In genomic region chr17:82078433-82078832, GRCh38 we compare ENCODE assay signal across 22 cellular contexts. TPM values are rescaled to one million over a fixed set of nuclear protein-coding genes. Genes with fewer than 3 reads are reported as not detected.
DNase-seq lines count a peak whose midpoint lies in the region; ATAC-seq, FAIRE-seq and TF ChIP-seq lines count a peak whose summit lies in the region.
"Had no signal": no experiment of that assay in that cellular context is flagged by ENCODE, and none has a peak within 500 bp of the region (broad histone marks: within the 10 kb centered on the region; RNA-seq: fewer than 3 reads in every experiment).

No MANE protein-coding gene starts in this region.

- POLR2A ChIA-PET in HepG2 (lab: Yijun Ruan, JAX): interaction anchor here (1.4 to 1.9 kb wide), 2 partner anchors 13 to 17 kb away, joined by 4 to 6 read pairs; partner anchors contain the start of gene DUS1L

- TF ChIP-seq POLR2A in HepG2 (IDR thresholded peaks at IDR 0.05; ENCODE audit: insufficient read depth in 1 of 2, low read depth in 2 of 2, low read length in 2 of 2) (no peak), right lobe of liver (IDR thresholded peaks at IDR 0.05) (no peak)

- H3K36me3 ChIP-seq in HepG2 (replicated peaks in 1 of 2; ENCODE audit: control insufficient read depth in 1 of 2, insufficient read depth in 2 of 2, low read length in 2 of 2): peaks cover 39 to 49% of the 10 kb centered on the region in 2 experiments
- H3K36me3 ChIP-seq in right lobe of liver: peaks cover 2 to 56% (median 22%) of the 10 kb centered on the region in 4 donors
- peaks cover 50% of the 10 kb centered on the region; the same call in 1 of the 2 replicates for H3K36me3 ChIP-seq in SK-N-MC (ENCODE audit: insufficient read depth, low read length)

- H3K4me2 ChIP-seq in HepG2 (ENCODE audit: low read depth, low read length): no peak overlapping the region
- H3K4me2 ChIP-seq: A549 had no signal

- H2AFZ ChIP-seq in HepG2 (ENCODE audit: low read length): no peak overlapping the region

- H3K9me3 Mint-ChIP-seq in glutamatergic neuron (ENCODE audit: unreplicated experiment): peaks cover 8% of the 10 kb centered on the region

- H3K27ac Mint-ChIP-seq in glutamatergic neuron (ENCODE audit: unreplicated experiment): peak overlapping the region; percentile 62

- in situ Hi-C loops in HepG2 (cut with HindIII; ENCODE audit: extremely low pct_ligation_motif_present, low pct_unique_long_range_greater_than_20kb): no loop called here
- in situ Hi-C loops in ACHN (cut with HindIII; ENCODE audit: low pct_ligation_motif_present, low pct_unique_long_range_greater_than_20kb, low sequenced_read_pairs): no loop called here

- TF ChIP-seq RAD21 in HepG2 (CRISPR knock-in tag; IDR thresholded peaks at IDR 0.05): no peak

- no peak for TF ChIP-seq CTCF in HepG2 (CRISPR knock-in tag; IDR thresholded peaks at IDR 0.05)
- TF ChIP-seq CTCF in right lobe of liver (IDR thresholded peaks at IDR 0.05): no peak
- no peak for TF ChIP-seq CTCF in glutamatergic neuron (IDR thresholded peaks at IDR 0.05; ENCODE audit: partially characterized antibody, unreplicated experiment)

- no peak for TF ChIP-seq EP300 in HepG2 (IDR thresholded peaks at IDR 0.05; ENCODE audit: low read depth in 2 of 2, low read length in 2 of 2)
- no peak for TF ChIP-seq EP300 in HepG2 (CRISPR knock-in tag; IDR thresholded peaks at IDR 0.05; ENCODE audit: borderline replicate concordance)

- H4K20me1 ChIP-seq in HepG2 (ENCODE audit: insufficient read depth, low read length): peaks cover 38% of the 10 kb centered on the region

- intact Hi-C loops in HepG2 (cut with micrococcal nuclease; ENCODE audit: unreplicated experiment) (no loop called here), right lobe of liver (cut with DNase I) (no loop called here)

- ATAC-seq in HepG2 (no peak), right lobe of liver (no peak), HG02870 (IDR thresholded peaks at IDR 0.05; ENCODE audit: unreplicated experiment) (no peak)

- H3K4me3 ChIP-seq in HepG2 (replicated peaks in 1 of 3; ENCODE audit: insufficient read depth in 1 of 3, low read depth in 2 of 3, low read length in 3 of 3) (no peak overlapping the region), right lobe of liver (no peak overlapping the region), SK-N-MC (no peak overlapping the region)
- H3K4me3 ChIP-seq: A549, SJSA1 had no signal

- H3K27me3 Mint-ChIP-seq in glutamatergic neuron (ENCODE audit: unreplicated experiment): peaks cover 4% of the 10 kb centered on the region

- CTCF ChIA-PET in HepG2 (lab: Yijun Ruan, JAX; ENCODE audit: low intra/inter-chr PET ratio, low total read pairs): interaction anchor here (0.6 kb wide), 1 partner anchor 48 kb away, joined by 3 read pairs; no protein-coding TSS in a partner anchor

- H3K4me1 Mint-ChIP-seq in glutamatergic neuron (ENCODE audit: low read depth, unreplicated experiment): no peaks in the 10 kb centered on the region

- no peak for FAIRE-seq in HepG2 (lab: Jason Lieb, UNC)
- FAIRE-seq: A549, GM19239, HTR-8/SVneo had no signal

- no peaks in the 10 kb centered on the region for H3K79me2 ChIP-seq in HepG2 (ENCODE audit: insufficient read depth, low read length)

- BruUV-seq in HepG2 (replicated peaks; lab: Mats Ljungman, UMichigan): no TSS peak

- WGBS in HepG2 (ENCODE audit: low lambda C conversion rate): 98% methylated on average over 11 of the region's 18 CpGs
- WGBS in right lobe of liver (ENCODE audit: insufficient coverage, low coverage, low lambda C conversion rate, missing lambda C conversion rate): 54% methylated on average over 5 of the region's 18 CpGs

- H3K27me3 ChIP-seq in HepG2 (ENCODE audit: control insufficient read depth in 1 of 2, insufficient read depth in 2 of 2, low read length in 2 of 2): no peaks in the 10 kb centered on the region
- H3K27me3 ChIP-seq in right lobe of liver: no peaks in the 10 kb centered on the region

- no peak overlapping the region for H3K27ac ChIP-seq in HepG2 (ENCODE audit: extremely low read length, insufficient read depth, low read length)
- H3K27ac ChIP-seq in right lobe of liver: no peak overlapping the region
- H3K27ac ChIP-seq in SK-N-MC: 0 out of 2 replicates have a peak overlapping the region, but pooled peaks have one; percentile 36
- H3K27ac ChIP-seq: A549, C4-2B, HL-60, SJSA1 had no signal

- H3K9ac ChIP-seq in HepG2 (ENCODE audit: insufficient read depth, low read depth, low read length) (no peak overlapping the region), SK-N-MC (ENCODE audit: insufficient read length) (no peak overlapping the region)

- H3K4me1 ChIP-seq in HepG2 (ENCODE audit: insufficient read depth, low read length): peaks cover 12% of the 10 kb centered on the region
- H3K4me1 ChIP-seq in right lobe of liver: no peaks in the 10 kb centered on the region
- H3K4me1 ChIP-seq: A549, SJSA1 had no signal

- H3K4me3 Mint-ChIP-seq in glutamatergic neuron (ENCODE audit: unreplicated experiment): no peak overlapping the region

- DNase-seq in HepG2 (ENCODE audit: low spot score): no peak
- DNase-seq in right lobe of liver: no peak
- no peak for DNase-seq in SK-N-MC (ENCODE audit: low read depth, low spot score)
- no peak for DNase-seq in glutamatergic neuron
- no peak for DNase-seq in ACHN
- DNase-seq in mesenteric fat pad (ENCODE audit: low spot score): no peak
- DNase-seq: COR-L47; EL; MV-4-11; NCI-H1417 treated with DMSO at 0.1 percent for 48 hours; NCI-H2029; NCI-H2171 treated with DMSO at 0.1 percent for 48 hours; NCI-H446 treated with DMSO at 0.1 percent for 48 hours; NK-92 treated with Interleukin-12 subunit alpha and Interleukin-12 subunit beta, amount 100 ng/mL, for 24 hours; OCI-M1 had no signal

- H3K36me3 Mint-ChIP-seq in glutamatergic neuron (ENCODE audit: unreplicated experiment): no peaks in the 10 kb centered on the region

- H3K9me3 ChIP-seq in HepG2 (ENCODE audit: low read length) (no peaks in the 10 kb centered on the region), right lobe of liver (no peaks in the 10 kb centered on the region), SK-N-MC (ENCODE audit: low read depth, low read length) (no peaks in the 10 kb centered on the region)
- H3K9me3 ChIP-seq: A549, SJSA1 had no signal

RNA-seq across cellular contexts. Expression of gene DUS1L, which starts 12.8 kb away (rescaled TPM):
- total RNA-seq in HepG2 (2016; rRNA removed; fragmentation: Illumina TruSeq; extraction: Trizol) (67.9 and 109 TPM in 2 replicates), right lobe of liver (100 to 1,000 TPM in 2 of 6 experiments, 10 to 100 TPM in 4; 61.8 to 115 (median 89.9) TPM), glutamatergic neuron (ENCODE audit: unreplicated experiment) (122 TPM), mesenteric fat pad (103 TPM)
- total RNA-seq in HepG2 (2016; cell fraction: cytosol; rRNA removed; fragmentation: Illumina TruSeq; extraction: Trizol; ENCODE audit: low read depth): 206 and 220 TPM in 2 replicates
- total RNA-seq in HepG2 (2016; cell fraction: insoluble cytoplasmic fraction; rRNA removed; fragmentation: Illumina TruSeq; extraction: Trizol): 58.4 and 113 TPM in 2 replicates
- total RNA-seq in HepG2 (2016; cell fraction: membrane; rRNA removed; fragmentation: Illumina TruSeq; extraction: Trizol): 268 and 276 TPM in 2 replicates
- total RNA-seq in HepG2 (2016; cell fraction: nucleus; rRNA removed; fragmentation: Illumina TruSeq; extraction: Trizol): 69.9 and 102 TPM in 2 replicates
- polyA plus RNA-seq in HepG2 (2011; rRNA removed): 81.0 and 108 TPM in 2 replicates
- 64.5 and 97.7 TPM in 2 replicates for polyA plus RNA-seq in HepG2 (2011; cell fraction: cytosol; rRNA removed)
- 583 and 668 TPM in 2 replicates for polyA plus RNA-seq in HepG2 (2011; cell fraction: nucleus; rRNA removed)
- polyA plus RNA-seq in HepG2 (2012): 82.7 and 123 TPM in 2 replicates
- polyA plus RNA-seq in HepG2 (2016; cell fraction: cytosol; fragmentation: Illumina TruSeq; extraction: Trizol; ENCODE audit: low read depth): 353 and 384 TPM in 2 replicates
- polyA plus RNA-seq in HepG2 (2016; cell fraction: insoluble cytoplasmic fraction; fragmentation: Illumina TruSeq; extraction: Trizol; ENCODE audit: low read depth): 138 and 172 TPM in 2 replicates
- 444 and 521 TPM in 2 replicates for polyA plus RNA-seq in HepG2 (2016; cell fraction: membrane; fragmentation: Illumina TruSeq; extraction: Trizol; ENCODE audit: low read depth)
- 330 and 339 TPM in 2 replicates for polyA plus RNA-seq in HepG2 (2016; cell fraction: nucleus; fragmentation: Illumina TruSeq; extraction: Trizol; ENCODE audit: insufficient read depth, low read depth)
- 47.0 and 79.2 TPM in 2 replicates for polyA minus RNA-seq in HepG2 (2011; rRNA and poly(A)+ RNA removed; ENCODE audit: low replicate concordance)
- polyA minus RNA-seq in HepG2 (2011; cell fraction: cytosol; rRNA and poly(A)+ RNA removed): 31.7 and 34.4 TPM in 2 replicates
- polyA minus RNA-seq in HepG2 (2011; cell fraction: nucleus; rRNA and poly(A)+ RNA removed): 85.7 and 87.9 TPM in 2 replicates

RNA-seq across cellular contexts. Expression of gene FASN, which starts 19.6 kb away (rescaled TPM):
- total RNA-seq in HepG2 (2016; rRNA removed; fragmentation: Illumina TruSeq; extraction: Trizol) (101 and 192 TPM in 2 replicates), right lobe of liver (100 to 1,000 TPM in 4 of 6 experiments, 10 to 100 TPM in 2; 76.5 to 290 (median 217) TPM), glutamatergic neuron (ENCODE audit: unreplicated experiment) (439 TPM), mesenteric fat pad (1,109 TPM)
- total RNA-seq in HepG2 (2016; cell fraction: cytosol; rRNA removed; fragmentation: Illumina TruSeq; extraction: Trizol; ENCODE audit: low read depth): 28.4 and 29.9 TPM in 2 replicates
- total RNA-seq in HepG2 (2016; cell fraction: insoluble cytoplasmic fraction; rRNA removed; fragmentation: Illumina TruSeq; extraction: Trizol): 118 and 157 TPM in 2 replicates
- 63.2 and 68.3 TPM in 2 replicates for total RNA-seq in HepG2 (2016; cell fraction: membrane; rRNA removed; fragmentation: Illumina TruSeq; extraction: Trizol)
- total RNA-seq in HepG2 (2016; cell fraction: nucleus; rRNA removed; fragmentation: Illumina TruSeq; extraction: Trizol): 147 and 173 TPM in 2 replicates
- polyA plus RNA-seq in HepG2 (2011; rRNA removed): 51.7 and 92.4 TPM in 2 replicates
- 62.2 and 67.6 TPM in 2 replicates for polyA plus RNA-seq in HepG2 (2011; cell fraction: cytosol; rRNA removed)
- polyA plus RNA-seq in HepG2 (2011; cell fraction: nucleus; rRNA removed): 516 and 545 TPM in 2 replicates
- 163 and 245 TPM in 2 replicates for polyA plus RNA-seq in HepG2 (2012)
- polyA plus RNA-seq in HepG2 (2016; cell fraction: cytosol; fragmentation: Illumina TruSeq; extraction: Trizol; ENCODE audit: low read depth): 24.8 and 25.4 TPM in 2 replicates
- 209 and 303 TPM in 2 replicates for polyA plus RNA-seq in HepG2 (2016; cell fraction: insoluble cytoplasmic fraction; fragmentation: Illumina TruSeq; extraction: Trizol; ENCODE audit: low read depth)
- polyA plus RNA-seq in HepG2 (2016; cell fraction: membrane; fragmentation: Illumina TruSeq; extraction: Trizol; ENCODE audit: low read depth): 52.3 and 61.0 TPM in 2 replicates
- 501 and 529 TPM in 2 replicates for polyA plus RNA-seq in HepG2 (2016; cell fraction: nucleus; fragmentation: Illumina TruSeq; extraction: Trizol; ENCODE audit: insufficient read depth, low read depth)
- polyA minus RNA-seq in HepG2 (2011; rRNA and poly(A)+ RNA removed; ENCODE audit: low replicate concordance): 35.6 and 241 TPM in 2 replicates
- 226 and 344 TPM in 2 replicates for polyA minus RNA-seq in HepG2 (2011; cell fraction: cytosol; rRNA and poly(A)+ RNA removed)
- 97.7 and 151 TPM in 2 replicates for polyA minus RNA-seq in HepG2 (2011; cell fraction: nucleus; rRNA and poly(A)+ RNA removed)

RNA-seq across cellular contexts. Expression of gene GPS1, which starts 26.7 kb away (rescaled TPM):
- total RNA-seq in HepG2 (2016; rRNA removed; fragmentation: Illumina TruSeq; extraction: Trizol) (106 and 124 TPM in 2 replicates), right lobe of liver (10 to 100 TPM; 46.5 to 93.5 (median 62.1) TPM), glutamatergic neuron (ENCODE audit: unreplicated experiment) (115 TPM), mesenteric fat pad (85.8 TPM)
- total RNA-seq in HepG2 (2016; cell fraction: cytosol; rRNA removed; fragmentation: Illumina TruSeq; extraction: Trizol; ENCODE audit: low read depth): 87.3 and 88.2 TPM in 2 replicates
- total RNA-seq in HepG2 (2016; cell fraction: insoluble cytoplasmic fraction; rRNA removed; fragmentation: Illumina TruSeq; extraction: Trizol): 99.7 and 134 TPM in 2 replicates
- 96.5 and 111 TPM in 2 replicates for total RNA-seq in HepG2 (2016; cell fraction: membrane; rRNA removed; fragmentation: Illumina TruSeq; extraction: Trizol)
- total RNA-seq in HepG2 (2016; cell fraction: nucleus; rRNA removed; fragmentation: Illumina TruSeq; extraction: Trizol): 89.5 and 106 TPM in 2 replicates
- 128 and 161 TPM in 2 replicates for polyA plus RNA-seq in HepG2 (2011; rRNA removed)
- 107 and 157 TPM in 2 replicates for polyA plus RNA-seq in HepG2 (2011; cell fraction: cytosol; rRNA removed)
- 389 and 467 TPM in 2 replicates for polyA plus RNA-seq in HepG2 (2011; cell fraction: nucleus; rRNA removed)
- 102 and 120 TPM in 2 replicates for polyA plus RNA-seq in HepG2 (2012)
- 96.5 and 102 TPM in 2 replicates for polyA plus RNA-seq in HepG2 (2016; cell fraction: cytosol; fragmentation: Illumina TruSeq; extraction: Trizol; ENCODE audit: low read depth)
- 120 and 146 TPM in 2 replicates for polyA plus RNA-seq in HepG2 (2016; cell fraction: insoluble cytoplasmic fraction; fragmentation: Illumina TruSeq; extraction: Trizol; ENCODE audit: low read depth)
- polyA plus RNA-seq in HepG2 (2016; cell fraction: membrane; fragmentation: Illumina TruSeq; extraction: Trizol; ENCODE audit: low read depth): 103 and 104 TPM in 2 replicates
- polyA plus RNA-seq in HepG2 (2016; cell fraction: nucleus; fragmentation: Illumina TruSeq; extraction: Trizol; ENCODE audit: insufficient read depth, low read depth): 225 and 229 TPM in 2 replicates
- 182 and 265 TPM in 2 replicates for polyA minus RNA-seq in HepG2 (2011; rRNA and poly(A)+ RNA removed; ENCODE audit: low replicate concordance)
- 76.6 and 80.3 TPM in 2 replicates for polyA minus RNA-seq in HepG2 (2011; cell fraction: cytosol; rRNA and poly(A)+ RNA removed)
- 60.2 and 61.0 TPM in 2 replicates for polyA minus RNA-seq in HepG2 (2011; cell fraction: nucleus; rRNA and poly(A)+ RNA removed)

RNA-seq across cellular contexts. Expression of gene RFNG, which starts 26.8 kb away (rescaled TPM):
- total RNA-seq in HepG2 (2016; rRNA removed; fragmentation: Illumina TruSeq; extraction: Trizol) (27.8 and 64.0 TPM in 2 replicates), right lobe of liver (10 to 100 TPM; 29.9 to 53.3 (median 43.7) TPM), glutamatergic neuron (ENCODE audit: unreplicated experiment) (50.8 TPM), mesenteric fat pad (46.1 TPM)
- total RNA-seq in HepG2 (2016; cell fraction: cytosol; rRNA removed; fragmentation: Illumina TruSeq; extraction: Trizol; ENCODE audit: low read depth): 72.5 and 73.8 TPM in 2 replicates
- 23.6 and 61.0 TPM in 2 replicates for total RNA-seq in HepG2 (2016; cell fraction: insoluble cytoplasmic fraction; rRNA removed; fragmentation: Illumina TruSeq; extraction: Trizol)
- 95.0 and 98.0 TPM in 2 replicates for total RNA-seq in HepG2 (2016; cell fraction: membrane; rRNA removed; fragmentation: Illumina TruSeq; extraction: Trizol)
- 53.3 and 60.7 TPM in 2 replicates for total RNA-seq in HepG2 (2016; cell fraction: nucleus; rRNA removed; fragmentation: Illumina TruSeq; extraction: Trizol)
- polyA plus RNA-seq in HepG2 (2011; rRNA removed): 61.4 and 90.6 TPM in 2 replicates
- 36.1 and 62.0 TPM in 2 replicates for polyA plus RNA-seq in HepG2 (2011; cell fraction: cytosol; rRNA removed)
- 548 and 733 TPM in 2 replicates for polyA plus RNA-seq in HepG2 (2011; cell fraction: nucleus; rRNA removed)
- polyA plus RNA-seq in HepG2 (2012): 60.9 and 71.7 TPM in 2 replicates
- 106 and 121 TPM in 2 replicates for polyA plus RNA-seq in HepG2 (2016; cell fraction: cytosol; fragmentation: Illumina TruSeq; extraction: Trizol; ENCODE audit: low read depth)
- polyA plus RNA-seq in HepG2 (2016; cell fraction: insoluble cytoplasmic fraction; fragmentation: Illumina TruSeq; extraction: Trizol; ENCODE audit: low read depth): 35.7 and 47.7 TPM in 2 replicates
- 128 and 132 TPM in 2 replicates for polyA plus RNA-seq in HepG2 (2016; cell fraction: membrane; fragmentation: Illumina TruSeq; extraction: Trizol; ENCODE audit: low read depth)
- polyA plus RNA-seq in HepG2 (2016; cell fraction: nucleus; fragmentation: Illumina TruSeq; extraction: Trizol; ENCODE audit: insufficient read depth, low read depth): 227 and 229 TPM in 2 replicates
- polyA minus RNA-seq in HepG2 (2011; rRNA and poly(A)+ RNA removed; ENCODE audit: low replicate concordance): 12.3 and 58.2 TPM in 2 replicates
- 21.9 and 29.0 TPM in 2 replicates for polyA minus RNA-seq in HepG2 (2011; cell fraction: cytosol; rRNA and poly(A)+ RNA removed)
- 29.7 and 35.9 TPM in 2 replicates for polyA minus RNA-seq in HepG2 (2011; cell fraction: nucleus; rRNA and poly(A)+ RNA removed)

RNA-seq across cellular contexts. Expression of gene DCXR, which starts 40.9 kb away (rescaled TPM):
- total RNA-seq in HepG2 (2016; rRNA removed; fragmentation: Illumina TruSeq; extraction: Trizol) (286 and 311 TPM in 2 replicates), right lobe of liver (1,000 to 10,000 TPM in 2 of 6 experiments, 100 to 1,000 TPM in 4; 389 to 1,607 (median 735) TPM), glutamatergic neuron (ENCODE audit: unreplicated experiment) (89.5 TPM), mesenteric fat pad (157 TPM)
- 275 and 353 TPM in 2 replicates for total RNA-seq in HepG2 (2016; cell fraction: cytosol; rRNA removed; fragmentation: Illumina TruSeq; extraction: Trizol; ENCODE audit: low read depth)
- total RNA-seq in HepG2 (2016; cell fraction: insoluble cytoplasmic fraction; rRNA removed; fragmentation: Illumina TruSeq; extraction: Trizol): 302 and 321 TPM in 2 replicates
- total RNA-seq in HepG2 (2016; cell fraction: membrane; rRNA removed; fragmentation: Illumina TruSeq; extraction: Trizol): 228 and 297 TPM in 2 replicates
- total RNA-seq in HepG2 (2016; cell fraction: nucleus; rRNA removed; fragmentation: Illumina TruSeq; extraction: Trizol): 132 and 152 TPM in 2 replicates
- 287 and 290 TPM in 2 replicates for polyA plus RNA-seq in HepG2 (2011; rRNA removed)
- polyA plus RNA-seq in HepG2 (2011; cell fraction: cytosol; rRNA removed): 253 and 424 TPM in 2 replicates
- polyA plus RNA-seq in HepG2 (2011; cell fraction: nucleus; rRNA removed): 645 and 737 TPM in 2 replicates
- 190 and 266 TPM in 2 replicates for polyA plus RNA-seq in HepG2 (2012)
- polyA plus RNA-seq in HepG2 (2016; cell fraction: cytosol; fragmentation: Illumina TruSeq; extraction: Trizol; ENCODE audit: low read depth): 398 and 426 TPM in 2 replicates
- 296 and 330 TPM in 2 replicates for polyA plus RNA-seq in HepG2 (2016; cell fraction: insoluble cytoplasmic fraction; fragmentation: Illumina TruSeq; extraction: Trizol; ENCODE audit: low read depth)
- 308 and 335 TPM in 2 replicates for polyA plus RNA-seq in HepG2 (2016; cell fraction: membrane; fragmentation: Illumina TruSeq; extraction: Trizol; ENCODE audit: low read depth)
- polyA plus RNA-seq in HepG2 (2016; cell fraction: nucleus; fragmentation: Illumina TruSeq; extraction: Trizol; ENCODE audit: insufficient read depth, low read depth): 280 and 299 TPM in 2 replicates
- 73.9 and 172 TPM in 2 replicates for polyA minus RNA-seq in HepG2 (2011; rRNA and poly(A)+ RNA removed; ENCODE audit: low replicate concordance)
- 52.1 and 74.6 TPM in 2 replicates for polyA minus RNA-seq in HepG2 (2011; cell fraction: cytosol; rRNA and poly(A)+ RNA removed)
- 61.5 and 67.5 TPM in 2 replicates for polyA minus RNA-seq in HepG2 (2011; cell fraction: nucleus; rRNA and poly(A)+ RNA removed)
